8 cellular contexts compared by ENCODE assay signal in genomic region chr11:27699926-27700350, GRCh38. TPM values are rescaled to one million over a fixed set of nuclear protein-coding genes. Genes with fewer than 3 reads are reported as not detected.
DNase-seq lines count a peak whose midpoint lies in the region; TF ChIP-seq lines count a peak whose summit lies in the region.

No MANE protein-coding gene starts in this region.

- peaks cover 13% of the 10 kb centered on the region for H4K20me1 ChIP-seq in osteoblast (ENCODE audit: insufficient read depth, low read length)

- H2AFZ ChIP-seq in osteoblast (ENCODE audit: low read length): peak overlapping the region; percentile 71

- peak overlapping the region; percentile 88 for H3K27ac ChIP-seq in osteoblast (ENCODE audit: low read depth, low read length)

- no peaks in the 10 kb centered on the region for H3K36me3 ChIP-seq in BE2C
- H3K36me3 ChIP-seq in MG63: no peaks in the 10 kb centered on the region; the same call in 1 of the 2 replicates
- no peaks in the 10 kb centered on the region for H3K36me3 ChIP-seq in osteoblast (ENCODE audit: insufficient read depth, low read length)

- no peak for TF ChIP-seq CTCF in BE2C (IDR thresholded peaks at IDR 0.05; ENCODE audit: low read depth, low read length)
- TF ChIP-seq CTCF in epithelial cell of proximal tubule (conservative IDR thresholded peaks at IDR 0.05; ENCODE audit: low read depth, low read length): no peak
- TF ChIP-seq CTCF in osteoblast (IDR thresholded peaks at IDR 0.05; ENCODE audit: extremely low read depth, low read depth, low read length): no peak

- peaks cover 35% of the 10 kb centered on the region for H3K27me3 ChIP-seq in BE2C
- H3K27me3 ChIP-seq in MG63: no peaks in the 10 kb centered on the region
- peaks cover 3% of the 10 kb centered on the region for H3K27me3 ChIP-seq in osteoblast (ENCODE audit: insufficient read depth, low read length)

- H3K4me2 ChIP-seq in osteoblast (ENCODE audit: insufficient read depth, low read length): peak overlapping the region; percentile 89

- no peak for DNase-seq in BE2C
- DNase-seq in MG63: no peak
- no peak for DNase-seq in epithelial cell of proximal tubule (ENCODE audit: low read depth)
- peak; percentile 69 for DNase-seq in osteoblast (ENCODE audit: insufficient read length, low spot score, missing footprints)
- DNase-seq in NCI-H748 treated with DMSO at 0.1 percent for 48 hours (lab: John Stamatoyannopoulos, UW): no peak
- no peak for DNase-seq in foreskin melanocyte
- DNase-seq in glomerular visceral epithelial cell (ENCODE audit: extremely low spot score): no peak
- no peak for DNase-seq in iPS-NIHi7 (ENCODE audit: extremely low spot score)

- H3K4me1 ChIP-seq in BE2C (no peaks in the 10 kb centered on the region), osteoblast (ENCODE audit: insufficient read depth, low read length) (peaks cover 36% of the 10 kb centered on the region)

- peak overlapping the region; percentile 24 for H3K4me3 ChIP-seq in BE2C (ENCODE audit: low read depth, low read length)
- peak overlapping the region; percentile 82 for H3K4me3 ChIP-seq in MG63
- H3K4me3 ChIP-seq in epithelial cell of proximal tubule (ENCODE audit: low read depth, low read length): peak overlapping the region; percentile 60
- peak overlapping the region; percentile 94 for H3K4me3 ChIP-seq in osteoblast (ENCODE audit: insufficient read depth, low read length)

- no peaks in the 10 kb centered on the region for H3K9me3 ChIP-seq in BE2C
- no peaks in the 10 kb centered on the region for H3K9me3 ChIP-seq in MG63
- no peaks in the 10 kb centered on the region for H3K9me3 ChIP-seq in osteoblast (ENCODE audit: low read depth, low read length)

- peaks cover 56% of the 10 kb centered on the region for H3K79me2 ChIP-seq in osteoblast (ENCODE audit: insufficient read depth, low read length)

RNA-seq across cellular contexts. Expression of gene BDNF, which starts 0.3 kb away (rescaled TPM):
- polyA plus RNA-seq in BE2C (2012; ENCODE audit: insufficient read depth, insufficient read length, low read depth): 0.73 TPM
- total RNA-seq in MG63 (2014; rRNA removed; shearing (Covaris generic); ENCODE audit: low replicate concordance): 20.6 and 21.2 TPM in 2 replicates
- total RNA-seq in epithelial cell of proximal tubule (5.8 and 9.5 TPM in 2 replicates), osteoblast (6.9 and 8.0 TPM in 2 replicates)

Comparison
In these comparisons a context has a peak if more than half of its experiments do, and no peak if none do; other contexts are left out.
1. H3K4me3 ChIP-seq: peak in every context shown above with its lines; median percentile 94 in osteoblast; 82 in MG63; 60 in epithelial cell of proximal tubule; 24 in BE2C.